16 cellular contexts compared by ENCODE assay signal in genomic region chr3:23129062-23129461, GRCh38.
DNase-seq lines count a peak whose midpoint lies in the region; ATAC-seq and TF ChIP-seq lines count a peak whose summit lies in the region.
"Had no signal": no experiment of that assay in that cellular context is flagged by ENCODE, and none has a peak within 500 bp of the region (broad histone marks: within the 10 kb centered on the region; RNA-seq: fewer than 3 reads in every experiment).

No MANE protein-coding gene starts in this region.

- no peak overlapping the region for H3K27ac Mint-ChIP-seq in activated naive CD4-positive, alpha-beta T cell treated with anti-CD3 and anti-CD28 coated beads, Interleukin-2, amount 50 U/mL, for 72 hours
- H3K27ac Mint-ChIP-seq: natural killer cell treated with Interleukin-12 subunit alpha and Interleukin-12 subunit beta and Interleukin-15 and Interleukin-18, amount 100 ng/mL, for 72 hours had no signal

- no peak for ATAC-seq in activated naive CD4-positive, alpha-beta T cell treated with anti-CD3 and anti-CD28 coated beads, Interleukin-2, amount 50 U/mL, for 72 hours
- ATAC-seq in GM19023 (IDR thresholded peaks at IDR 0.05; ENCODE audit: unreplicated experiment) (no peak), HG03439 (IDR thresholded peaks at IDR 0.05; ENCODE audit: unreplicated experiment) (no peak)
- ATAC-seq: natural killer cell treated with Interleukin-12 subunit alpha and Interleukin-12 subunit beta and Interleukin-15 and Interleukin-18, amount 100 ng/mL, for 72 hours; upper lobe of right lung had no signal

- 45% methylated on average over 3 of the region's 3 CpGs for WGBS in hepatocyte (ENCODE audit: low lambda C conversion rate, missing lambda C conversion rate)
- 64 to 82% (median 77%) methylated on average over 3 of the region's 3 CpGs for WGBS in stomach, 5 donors

- no peak overlapping the region for H3K27ac ChIP-seq in KMS-11
- peak overlapping the region; percentile 36 for H3K27ac ChIP-seq in hepatocyte
- no peak overlapping the region for H3K27ac ChIP-seq in stomach
- H3K27ac ChIP-seq: BLaER1, SK-N-MC, upper lobe of right lung had no signal

- no peak for TF ChIP-seq EP300 in stomach (IDR thresholded peaks at IDR 0.05)

- TF ChIP-seq CTCF in KMS-11 (conservative IDR thresholded peaks at IDR 0.05; ENCODE audit: low read depth, low read length): no peak
- TF ChIP-seq CTCF in hepatocyte (IDR thresholded peaks at IDR 0.05; ENCODE audit: poor library complexity): no peak
- no peak for TF ChIP-seq CTCF in stomach (IDR thresholded peaks at IDR 0.05)

- H3K9ac ChIP-seq in KMS-11 (no peak overlapping the region; the same call in 1 of the 2 replicates), adipocyte (ENCODE audit: low read length) (peak overlapping the region; percentile 71)
- H3K9ac ChIP-seq: BLaER1 had no signal

- H3K36me3 Mint-ChIP-seq in activated naive CD4-positive, alpha-beta T cell treated with anti-CD3 and anti-CD28 coated beads, Interleukin-2, amount 50 U/mL, for 72 hours: no peaks in the 10 kb centered on the region
- H3K36me3 Mint-ChIP-seq: natural killer cell treated with Interleukin-12 subunit alpha and Interleukin-12 subunit beta and Interleukin-15 and Interleukin-18, amount 100 ng/mL, for 72 hours had no signal

- H2AFZ ChIP-seq in KMS-11 (ENCODE audit: low read depth) (peak overlapping the region; percentile 41; the same call in 1 of the 2 replicates), hepatocyte (peak overlapping the region; percentile 57)

- H3K79me2 ChIP-seq in KMS-11 (ENCODE audit: insufficient read depth, low read depth) (no peaks in the 10 kb centered on the region), hepatocyte (no peaks in the 10 kb centered on the region)

- H3K4me1 ChIP-seq in KMS-11 (ENCODE audit: low read depth, poor library complexity, severe bottlenecking) (peaks cover 6% of the 10 kb centered on the region), adipocyte (ENCODE audit: control insufficient read depth, insufficient read depth, low read length) (peaks cover 15% of the 10 kb centered on the region), hepatocyte (ENCODE audit: insufficient read depth) (no peaks in the 10 kb centered on the region), stomach (peaks cover 7 to 18% (median 11%) of the 10 kb centered on the region in 4 donors)
- H3K4me1 ChIP-seq: BLaER1, upper lobe of right lung had no signal

- DNase-seq in adipocyte (ENCODE audit: low read depth) (peak; percentile 19), hepatocyte (ENCODE audit: low spot score) (no peak), stomach (no peak)
- no peak for DNase-seq in activated naive CD4-positive, alpha-beta T cell treated with anti-CD3 and anti-CD28 coated beads, Interleukin-2, amount 50 U/mL, for 72 hours (ENCODE audit: low spot score in 2 of 2)
- DNase-seq: activated effector memory CD4-positive, alpha-beta T cell treated with Interleukin-2 at 50 U/mL for 16 hours; anterior cingulate cortex; foreskin melanocyte; NCI-H226; stimulated activated CD4-positive, alpha-beta T cell treated with anti-CD3 and anti-CD28 coated beads, Interleukin-4, amount 100 ng/mL, for 4 hours; upper lobe of right lung had no signal

- TF ChIP-seq POLR2A in stomach (IDR thresholded peaks at IDR 0.05): no peak

- H3K9me3 ChIP-seq in adipocyte (ENCODE audit: control insufficient read depth, low read length) (no peaks in the 10 kb centered on the region), hepatocyte (ENCODE audit: low read depth) (no peaks in the 10 kb centered on the region), stomach (no peaks in the 10 kb centered on the region)
- H3K9me3 ChIP-seq: BLaER1, upper lobe of right lung had no signal

- H3K27me3 ChIP-seq in KMS-11 (ENCODE audit: insufficient read depth, low read depth): no peaks in the 10 kb centered on the region
- H3K27me3 ChIP-seq in adipocyte (replicated peaks; ENCODE audit: control insufficient read depth, insufficient read depth, low read length): no peaks in the 10 kb centered on the region
- no peaks in the 10 kb centered on the region for H3K27me3 ChIP-seq in hepatocyte
- H3K27me3 ChIP-seq in stomach: no peaks in the 10 kb centered on the region
- H3K27me3 ChIP-seq: BLaER1, upper lobe of right lung had no signal

- H3K9me3 Mint-ChIP-seq in activated naive CD4-positive, alpha-beta T cell treated with anti-CD3 and anti-CD28 coated beads, Interleukin-2, amount 50 U/mL, for 72 hours: no peaks in the 10 kb centered on the region

- H3K4me2 ChIP-seq in KMS-11 (no peak overlapping the region), hepatocyte (peak overlapping the region; percentile 67)
- H3K4me2 ChIP-seq: BLaER1 had no signal

- intact Hi-C loops in stomach (cut with DNase I; ENCODE audit: low total_unique reads): no loop called here

- H4K20me1 ChIP-seq in KMS-11 (ENCODE audit: insufficient read depth) (no peaks in the 10 kb centered on the region), hepatocyte (ENCODE audit: insufficient read depth, poor library complexity, severe bottlenecking) (no peaks in the 10 kb centered on the region)
- H4K20me1 ChIP-seq: BLaER1 had no signal

- H3K4me3 ChIP-seq in KMS-11 (IDR thresholded peaks at IDR 0.05; ENCODE audit: insufficient read depth, low read depth, low read length) (no peak overlapping the region), adipocyte (ENCODE audit: low read length) (peak overlapping the region; percentile 73), hepatocyte (peak overlapping the region; percentile 6), stomach (peak overlapping the region in 3 of 4 donors; percentile 8 to 21 (median 18))
- H3K4me3 ChIP-seq: BLaER1, SK-N-MC, upper lobe of right lung had no signal

- H3K36me3 ChIP-seq in KMS-11 (ENCODE audit: insufficient read depth) (no peaks in the 10 kb centered on the region), adipocyte (ENCODE audit: control insufficient read depth, insufficient read depth, low read length, severe bottlenecking) (no peaks in the 10 kb centered on the region), hepatocyte (replicated peaks; ENCODE audit: insufficient read depth, low read depth) (no peaks in the 10 kb centered on the region), stomach (no peaks in the 10 kb centered on the region)
- H3K36me3 ChIP-seq: BLaER1, upper lobe of right lung had no signal

- H3K9me2 ChIP-seq in hepatocyte (replicated peaks; ENCODE audit: insufficient read depth): no peaks in the 10 kb centered on the region
